Comparison of ENCODE assay signal across 25 cellular contexts in the genomic region with DNA sequence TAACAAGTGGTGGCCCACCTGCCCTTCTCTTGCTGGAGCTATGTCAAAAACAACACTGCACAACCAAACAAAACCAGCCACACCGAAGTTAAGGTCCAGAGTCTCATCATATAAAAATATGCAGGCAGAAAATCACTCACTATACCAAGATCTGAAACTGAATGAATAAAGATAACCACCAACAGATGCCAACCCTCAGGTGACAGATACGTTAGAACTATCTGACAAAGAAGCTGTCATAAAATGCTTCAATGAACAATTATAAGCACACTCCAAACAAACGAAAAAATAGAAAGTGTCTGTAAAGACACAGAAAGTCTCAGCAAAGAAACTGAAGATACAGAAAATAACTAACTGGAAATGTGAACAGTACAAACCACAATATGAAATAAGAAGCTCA. TPM values are rescaled to one million over a fixed set of nuclear protein-coding genes. Genes with fewer than 3 reads are reported as not detected.
DNase-seq lines count a peak whose midpoint lies in the region; ATAC-seq and TF ChIP-seq lines count a peak whose summit lies in the region.
"Had no signal": no experiment of that assay in that cellular context is flagged by ENCODE, and none has a peak within 500 bp of the region (broad histone marks: within the 10 kb centered on the region; RNA-seq: fewer than 3 reads in every experiment).

No MANE protein-coding gene starts in this region.

- POLR2A ChIA-PET in PC-3 (lab: Charles Lee; ENCODE audit: unreplicated experiment): no interaction called here

- no peak overlapping the region for H3K9ac ChIP-seq in OCI-LY1 (ENCODE audit: low read length)
- no peak overlapping the region for H3K9ac ChIP-seq in PC-3 (ENCODE audit: low read length)
- no peak overlapping the region for H3K9ac ChIP-seq in neural progenitor cell

- H3K4me2 ChIP-seq in OCI-LY1 (ENCODE audit: low read length) (no peak overlapping the region), PC-3 (ENCODE audit: low read length) (no peak overlapping the region), neural progenitor cell (no peak overlapping the region)

- H3K27ac Mint-ChIP-seq in activated T-cell treated with anti-CD3 and anti-CD28 coated beads, Interleukin-2, amount 50 U/mL, for 72 hours: peak overlapping the region; percentile 31
- peak overlapping the region; percentile 58 for H3K27ac Mint-ChIP-seq in stimulated activated memory B cell treated with anti-CD40 and anti-IgM and Interleukin-4, amounts not matched to agents 10 μg/mL and 1 μg/mL and 100 μg/mL, for 72 hours
- H3K27ac Mint-ChIP-seq in neural progenitor cell: no peak overlapping the region
- H3K27ac Mint-ChIP-seq: T-helper 2 cell treated with Interferon-gamma antibody and Interleukin-4, amounts not matched to agents 5 μg/mL and 100 μg/mL, for 36 hours had no signal

- intact Hi-C loops in PC-3 (cut with micrococcal nuclease): loop anchor here (5.0 kb wide), 1 partner anchor 150 kb away; no protein-coding TSS in a partner anchor

- no peaks in the 10 kb centered on the region for H3K9me3 Mint-ChIP-seq in activated T-cell treated with anti-CD3 and anti-CD28 coated beads, Interleukin-2, amount 50 U/mL, for 72 hours
- H3K9me3 Mint-ChIP-seq in stimulated activated memory B cell treated with anti-CD40 and anti-IgM and Interleukin-4, amounts not matched to agents 10 μg/mL and 1 μg/mL and 100 μg/mL, for 72 hours: peaks cover 5% of the 10 kb centered on the region
- H3K9me3 Mint-ChIP-seq in neural progenitor cell: no peaks in the 10 kb centered on the region
- H3K9me3 Mint-ChIP-seq: T-helper 2 cell treated with Interferon-gamma antibody and Interleukin-4, amounts not matched to agents 5 μg/mL and 100 μg/mL, for 36 hours; type B pancreatic cell had no signal

- H3K4me1 Mint-ChIP-seq in activated T-cell treated with anti-CD3 and anti-CD28 coated beads, Interleukin-2, amount 50 U/mL, for 72 hours (ENCODE audit: low read depth): peaks cover 27% of the 10 kb centered on the region
- H3K4me1 Mint-ChIP-seq in stimulated activated memory B cell treated with anti-CD40 and anti-IgM and Interleukin-4, amounts not matched to agents 10 μg/mL and 1 μg/mL and 100 μg/mL, for 72 hours: peaks cover 24% of the 10 kb centered on the region
- peaks cover under 1% of the 10 kb centered on the region for H3K4me1 Mint-ChIP-seq in neural progenitor cell

- H4K20me1 ChIP-seq in OCI-LY1 (ENCODE audit: insufficient read depth, low read length) (no peaks in the 10 kb centered on the region), PC-3 (ENCODE audit: low read length) (peaks cover 8% of the 10 kb centered on the region), neural progenitor cell (ENCODE audit: low read depth) (peaks cover 27% of the 10 kb centered on the region)

- no peaks in the 10 kb centered on the region for H3K27me3 ChIP-seq in OCI-LY1 (ENCODE audit: insufficient read depth, low read length)
- H3K27me3 ChIP-seq in PC-3 (ENCODE audit: low read length): no peaks in the 10 kb centered on the region
- no peaks in the 10 kb centered on the region for H3K27me3 ChIP-seq in neural progenitor cell
- H3K27me3 ChIP-seq: BE2C, breast epithelium, ovary, right atrium auricular region had no signal

- H3K9me3 ChIP-seq in OCI-LY1 (ENCODE audit: low read length) (no peaks in the 10 kb centered on the region), PC-3 (ENCODE audit: low read length) (no peaks in the 10 kb centered on the region), neural progenitor cell (ENCODE audit: low read depth) (no peaks in the 10 kb centered on the region)
- H3K9me3 ChIP-seq: BE2C, breast epithelium, Caco-2, ovary, right atrium auricular region had no signal

- H2AFZ ChIP-seq in OCI-LY1 (ENCODE audit: low read length) (no peak overlapping the region), PC-3 (ENCODE audit: low read length) (no peak overlapping the region), neural progenitor cell (replicated peaks) (no peak overlapping the region)

- H3K36me3 Mint-ChIP-seq in activated T-cell treated with anti-CD3 and anti-CD28 coated beads, Interleukin-2, amount 50 U/mL, for 72 hours (ENCODE audit: insufficient read depth in 2 of 2): peaks cover 2 to 20% of the 10 kb centered on the region in 2 donors
- peaks cover 70% of the 10 kb centered on the region for H3K36me3 Mint-ChIP-seq in stimulated activated memory B cell treated with anti-CD40 and anti-IgM and Interleukin-4, amounts not matched to agents 10 μg/mL and 1 μg/mL and 100 μg/mL, for 72 hours
- H3K36me3 Mint-ChIP-seq in neural progenitor cell: peaks cover 57% of the 10 kb centered on the region

- CTCF ChIA-PET in PC-3 (lab: Charles Lee): interaction anchor here (0.6 kb wide), 1 partner anchor 165 kb away, joined by 3 read pairs; no protein-coding TSS in a partner anchor

- no TSS peak for BruUV-seq in PC-3 (replicated peaks; lab: Mats Ljungman, UMichigan)

- no peak for DNase-seq in activated T-cell treated with anti-CD3 and anti-CD28 coated beads, Interleukin-2, amount 50 U/mL, for 72 hours
- DNase-seq in activated T-cell treated with anti-CD3 and anti-CD28 coated beads for 4 hours (no peak), NCI-H526 treated with DMSO at 0.1 percent for 48 hours (lab: John Stamatoyannopoulos, UW) (no peak), PC-3 (no peak), neural progenitor cell (ENCODE audit: low spot score) (no peak)
- DNase-seq: activated CD4-positive, alpha-beta T cell treated with anti-CD3 and anti-CD28 coated beads, Interleukin-2, amount 50 U/mL, for 1 hour; activated CD8-positive, alpha-beta memory T cell treated with anti-CD3 and anti-CD28 coated beads, Interleukin-2, amount 50 U/mL, for 48 hours; activated gamma-delta T cell treated with Interleukin-2 at 50 U/mL for 16 hours; BE2C; Caco-2; cortex of kidney; DMS79 treated with DMSO at 0.1 percent for 48 hours; MM.1S; NCI-H1436; NCI-H526; ovary had no signal

- H3K27me3 Mint-ChIP-seq in activated T-cell treated with anti-CD3 and anti-CD28 coated beads, Interleukin-2, amount 50 U/mL, for 72 hours (ENCODE audit: low read depth): no peaks in the 10 kb centered on the region
- H3K27me3 Mint-ChIP-seq in stimulated activated memory B cell treated with anti-CD40 and anti-IgM and Interleukin-4, amounts not matched to agents 10 μg/mL and 1 μg/mL and 100 μg/mL, for 72 hours: no peaks in the 10 kb centered on the region
- peaks cover 6% of the 10 kb centered on the region for H3K27me3 Mint-ChIP-seq in neural progenitor cell (ENCODE audit: insufficient read depth, low read depth)
- H3K27me3 Mint-ChIP-seq: type B pancreatic cell had no signal

- ATAC-seq in activated T-cell treated with anti-CD3 and anti-CD28 coated beads, Interleukin-2, amount 50 U/mL, for 72 hours (replicated peaks in 1 of 2): no peak
- ATAC-seq in GM21619 (IDR thresholded peaks at IDR 0.05; ENCODE audit: unreplicated experiment): peak; percentile 46
- ATAC-seq in stimulated activated memory B cell treated with anti-CD40 and anti-IgM and Interleukin-4, amounts not matched to agents 10 μg/mL and 1 μg/mL and 100 μg/mL, for 72 hours: no peak
- ATAC-seq in PC-3: no peak
- ATAC-seq: HCT116 had no signal

- peaks cover 10% of the 10 kb centered on the region for H3K4me1 ChIP-seq in OCI-LY1 (ENCODE audit: insufficient read depth, low read length, severe bottlenecking)
- peaks cover 20% of the 10 kb centered on the region for H3K4me1 ChIP-seq in PC-3 (ENCODE audit: insufficient read depth, low read length)
- no peaks in the 10 kb centered on the region for H3K4me1 ChIP-seq in neural progenitor cell
- H3K4me1 ChIP-seq: BE2C, breast epithelium, Caco-2, right atrium auricular region had no signal

- H3F3A ChIP-seq in OCI-LY1 (ENCODE audit: insufficient read depth, low read length) (no peaks in the 10 kb centered on the region), PC-3 (ENCODE audit: low read length, unreplicated experiment) (no peaks in the 10 kb centered on the region), neural progenitor cell (ENCODE audit: low read depth) (no peaks in the 10 kb centered on the region)

- H3K9me2 ChIP-seq in OCI-LY1 (ENCODE audit: low read depth, low read length) (no peaks in the 10 kb centered on the region), PC-3 (replicated peaks; ENCODE audit: low read length) (no peaks in the 10 kb centered on the region)

- peak overlapping the region in 1 of 2 donors; percentile 70 for H3K4me3 Mint-ChIP-seq in activated T-cell treated with anti-CD3 and anti-CD28 coated beads, Interleukin-2, amount 50 U/mL, for 72 hours
- no peak overlapping the region for H3K4me3 Mint-ChIP-seq in stimulated activated memory B cell treated with anti-CD40 and anti-IgM and Interleukin-4, amounts not matched to agents 10 μg/mL and 1 μg/mL and 100 μg/mL, for 72 hours
- no peak overlapping the region for H3K4me3 Mint-ChIP-seq in neural progenitor cell
- H3K4me3 Mint-ChIP-seq: T-helper 2 cell treated with Interferon-gamma antibody and Interleukin-4, amounts not matched to agents 5 μg/mL and 100 μg/mL, for 36 hours; type B pancreatic cell had no signal

- no peak overlapping the region for H3K4me3 ChIP-seq in OCI-LY1 (ENCODE audit: low read depth, low read length, poor library complexity, severe bottlenecking)
- H3K4me3 ChIP-seq in PC-3 (ENCODE audit: low read length): no peak overlapping the region
- no peak overlapping the region for H3K4me3 ChIP-seq in neural progenitor cell
- H3K4me3 ChIP-seq: breast epithelium, ovary, right atrium auricular region had no signal

- no peaks in the 10 kb centered on the region for H3K79me2 ChIP-seq in OCI-LY1 (ENCODE audit: insufficient read depth, low read length)
- no peaks in the 10 kb centered on the region for H3K79me2 ChIP-seq in PC-3 (ENCODE audit: low read length)
- H3K79me2 ChIP-seq in neural progenitor cell (ENCODE audit: low read depth): no peaks in the 10 kb centered on the region

- peaks cover 46% of the 10 kb centered on the region for H3K36me3 ChIP-seq in OCI-LY1 (ENCODE audit: insufficient read depth, low read length)
- peaks cover 78% of the 10 kb centered on the region for H3K36me3 ChIP-seq in PC-3 (ENCODE audit: low read depth, low read length)
- H3K36me3 ChIP-seq in neural progenitor cell: peaks cover 4% of the 10 kb centered on the region
- H3K36me3 ChIP-seq: ovary had no signal

- H3K27ac ChIP-seq in OCI-LY1 (ENCODE audit: low read depth, low read length, poor library complexity, severe bottlenecking) (peak overlapping the region; percentile 32), PC-3 (ENCODE audit: low read length) (no peak overlapping the region), neural progenitor cell (no peak overlapping the region)
- H3K27ac ChIP-seq: breast epithelium, ovary, right atrium auricular region, VCaP had no signal

- TF ChIP-seq CTCF in OCI-LY1 (IDR thresholded peaks at IDR 0.05; ENCODE audit: low read length) (no peak), PC-3 (conservative IDR thresholded peaks at IDR 0.05; ENCODE audit: low read depth, low read length) (no peak), neural progenitor cell (IDR thresholded peaks at IDR 0.05) (no peak)

RNA-seq across cellular contexts. Expression of gene ZNF496, which starts 14.0 kb away (rescaled TPM):
- 10 to 100 TPM; 29.7 to 32.9 TPM for total RNA-seq in activated T-cell treated with anti-CD3 and anti-CD28 coated beads, Interleukin-2, amount 50 U/mL, for 72 hours
- total RNA-seq in PC-3 (2014; rRNA removed): 79.4 and 103 TPM in 2 replicates
- 30.1 and 97.7 TPM in 2 replicates for total RNA-seq in neural progenitor cell (ENCODE audit: low replicate concordance)
